ENCODE assay signal across 8 cellular contexts in the genomic region with DNA sequence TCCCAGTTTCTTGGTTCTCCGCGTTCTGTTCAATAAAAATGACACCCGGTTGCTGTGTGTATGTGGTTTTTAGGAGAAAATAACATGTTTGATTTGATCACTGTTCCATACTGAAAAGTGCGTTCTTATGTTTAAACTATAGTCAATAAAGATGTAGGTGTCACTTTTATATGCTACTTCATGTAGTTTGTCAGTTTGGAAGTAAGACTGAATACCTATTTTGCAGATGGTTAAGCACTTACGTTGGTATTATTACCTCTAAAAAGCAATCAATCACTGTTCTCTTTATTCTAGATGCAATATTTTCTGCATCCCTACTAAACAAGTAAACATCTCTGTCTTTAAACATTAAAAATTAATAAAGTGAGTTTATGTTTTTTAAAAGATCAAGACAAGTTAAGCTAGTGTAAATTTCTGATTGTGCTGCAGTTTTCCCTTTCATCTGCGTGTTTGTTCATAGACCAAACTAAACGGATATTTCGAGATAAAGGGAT. TPM values are rescaled to one million over a fixed set of nuclear protein-coding genes. Genes with fewer than 3 reads are reported as not detected.
DNase-seq lines count a peak whose midpoint lies in the region; ATAC-seq and TF ChIP-seq lines count a peak whose summit lies in the region.

No MANE protein-coding gene starts in this region.

- H3K4me1 ChIP-seq in skeletal muscle tissue (ENCODE audit: control insufficient read depth in 3 of 3, insufficient read depth in 3 of 3, low read length in 3 of 3), result peaks cover 9 to 16% (median 12%) of the 10 kb centered on the region in 3 donors

- H3K9ac ChIP-seq in SK-N-MC (ENCODE audit: insufficient read length), result peak overlapping the region; percentile 92
- peak overlapping the region in 2 of 3 donors; percentile 66 to 81 for H3K9ac ChIP-seq in skeletal muscle tissue (ENCODE audit: low read depth in 1 of 3, low read length in 3 of 3)

- H3K27ac ChIP-seq in SK-N-MC, result peak overlapping the region; percentile 89
- H3K27ac ChIP-seq in skeletal muscle tissue (ENCODE audit: low read depth, low read length), result no peak overlapping the region

- DNase-seq in DMS79 treated with DMSO at 0.1 percent for 48 hours (lab: John Stamatoyannopoulos, UW), result peak; percentile 15
- no peak for DNase-seq in DMS79 (lab: John Stamatoyannopoulos, UW)
- DNase-seq in SK-N-MC (ENCODE audit: low read depth, low spot score), result no peak
- DNase-seq in foreskin fibroblast, result peak in 1 of 2 donors; percentile 6
- no peak for DNase-seq in NCI-H2107 treated with DMSO at 0.1 percent for 48 hours (lab: John Stamatoyannopoulos, UW; ENCODE audit: unreplicated experiment)
- DNase-seq in COLO829 (ENCODE audit: low spot score), result no peak

- H3K36me3 ChIP-seq in SK-N-MC (ENCODE audit: insufficient read depth, low read length) (peaks cover 9% of the 10 kb centered on the region), skeletal muscle tissue (ENCODE audit: control insufficient read depth in 3 of 3, insufficient read depth in 3 of 3, low read length in 3 of 3) (no peaks in the 10 kb centered on the region)

- no peaks in the 10 kb centered on the region for H3K27me3 ChIP-seq in skeletal muscle tissue (ENCODE audit: control insufficient read depth in 3 of 3, insufficient read depth in 3 of 3, low read length in 3 of 3)

- no peak for ATAC-seq in HG03135 (IDR thresholded peaks at IDR 0.05; ENCODE audit: unreplicated experiment)

- TF ChIP-seq CTCF in foreskin fibroblast (IDR thresholded peaks at IDR 0.05; ENCODE audit: low read depth, low read length), result no peak

- no peaks in the 10 kb centered on the region for H3K9me3 ChIP-seq in SK-N-MC (ENCODE audit: low read depth, low read length)
- no peaks in the 10 kb centered on the region for H3K9me3 ChIP-seq in skeletal muscle tissue (ENCODE audit: control insufficient read depth in 3 of 3, low read length in 3 of 3)

- peak overlapping the region; percentile 87 for H3K4me3 ChIP-seq in SK-N-MC
- peak overlapping the region; percentile 84 to 90 for H3K4me3 ChIP-seq in foreskin fibroblast (ENCODE audit: low read depth in 1 of 2, low read length in 2 of 2)
- peak overlapping the region; percentile 85 to 92 (median 85) for H3K4me3 ChIP-seq in skeletal muscle tissue (ENCODE audit: low read length in 3 of 3)

RNA-seq across cellular contexts. Expression of a gene that starts 0.7 kb away (rescaled TPM):
- total RNA-seq in skeletal muscle tissue, result 5.7 TPM

RNA-seq across cellular contexts. Expression of a gene that starts 19.7 kb away (rescaled TPM):
- total RNA-seq in skeletal muscle tissue, result 14.1 TPM
